ENCODE assay signal across 1 cellular context in the genomic region with DNA sequence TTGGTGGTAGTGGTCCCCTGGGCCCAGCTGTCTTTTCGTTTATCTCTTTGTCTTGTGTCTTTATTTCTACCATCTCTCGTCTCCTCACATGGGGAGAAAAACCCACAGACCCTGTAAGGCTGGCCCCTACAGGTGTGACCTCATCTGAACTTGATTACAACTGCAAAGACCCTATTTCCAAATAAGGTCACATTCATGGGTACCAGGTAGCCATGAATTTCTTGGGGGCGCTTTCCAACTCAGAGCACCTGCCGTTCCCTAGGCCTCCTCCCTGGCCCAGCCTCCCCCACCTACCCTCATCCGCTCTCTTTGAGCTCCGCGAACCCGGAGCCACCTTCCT.
TF ChIP-seq lines count a peak whose summit lies in the region.

No MANE protein-coding gene starts in this region.

TF ChIP-seq in SK-N-SH treated with all-trans-retinoic acid at 6 μM for 48 hours, 23 proteins besides CTCF, POLR2A, EP300 and RAD21 (continued from another document):
- TF ChIP-seq GLIS3 (CRISPR knock-in tag; IDR thresholded peaks at IDR 0.05) (no peak), CSRNP3 (CRISPR knock-in tag; IDR thresholded peaks at IDR 0.05) (no peak), TOX (CRISPR knock-in tag; IDR thresholded peaks at IDR 0.05; ENCODE audit: borderline replicate concordance) (no peak), CREB5 (CRISPR knock-in tag; IDR thresholded peaks at IDR 0.05; ENCODE audit: low read depth) (no peak), PPARA (CRISPR knock-in tag; IDR thresholded peaks at IDR 0.05; ENCODE audit: borderline replicate concordance) (no peak), ZFP30 (CRISPR knock-in tag; IDR thresholded peaks at IDR 0.05) (no peak), OSR1 (CRISPR knock-in tag; IDR thresholded peaks at IDR 0.05) (no peak), ESRRG (CRISPR knock-in tag; IDR thresholded peaks at IDR 0.05) (no peak)
